15 cellular contexts compared by ENCODE assay signal in genomic region chr5:171571663-171572062, GRCh38.
DNase-seq lines count a peak whose midpoint lies in the region; ATAC-seq and TF ChIP-seq lines count a peak whose summit lies in the region.
"Had no signal": no experiment of that assay in that cellular context is flagged by ENCODE, and none has a peak within 500 bp of the region (broad histone marks: within the 10 kb centered on the region; RNA-seq: fewer than 3 reads in every experiment).

No MANE protein-coding gene starts in this region.

- no peak overlapping the region for H3K27ac Mint-ChIP-seq in activated CD4-positive, alpha-beta memory T cell treated with anti-CD3 and anti-CD28 coated beads for 36 hours
- H3K27ac Mint-ChIP-seq: B cell had no signal

- H3K4me3 ChIP-seq in AG09309 (ENCODE audit: control insufficient read depth, low read depth, low read length) (no peak overlapping the region), cardiac fibroblast (replicated peaks in 1 of 2; ENCODE audit: low read depth in 2 of 2, low read length in 2 of 2) (no peak overlapping the region)
- H3K4me3 ChIP-seq: body of pancreas, ovary had no signal

- CTCF ChIA-PET in activated CD4-positive, alpha-beta memory T cell treated with anti-CD3 and anti-CD28 coated beads for 36 hours (lab: Charles Lee): no interaction called here

- POLR2A ChIA-PET in activated CD4-positive, alpha-beta memory T cell treated with anti-CD3 and anti-CD28 coated beads for 36 hours (lab: Charles Lee): no interaction called here

- no peaks in the 10 kb centered on the region for H3K4me1 Mint-ChIP-seq in activated CD4-positive, alpha-beta memory T cell treated with anti-CD3 and anti-CD28 coated beads for 36 hours (ENCODE audit: low read depth)
- H3K4me1 Mint-ChIP-seq: B cell had no signal

- no peaks in the 10 kb centered on the region for H3K36me3 Mint-ChIP-seq in activated CD4-positive, alpha-beta memory T cell treated with anti-CD3 and anti-CD28 coated beads for 36 hours

- H3K9me3 Mint-ChIP-seq in activated CD4-positive, alpha-beta memory T cell treated with anti-CD3 and anti-CD28 coated beads for 36 hours: peaks cover 21% of the 10 kb centered on the region

- TF ChIP-seq CTCF in AG09309 (IDR thresholded peaks at IDR 0.05; ENCODE audit: control insufficient read depth, insufficient read depth, low read depth, low read length, missing control alignments) (no peak), cardiac fibroblast (IDR thresholded peaks at IDR 0.05; ENCODE audit: low read depth, low read length) (no peak)

- intact Hi-C loops in activated CD4-positive, alpha-beta memory T cell treated with anti-CD3 and anti-CD28 coated beads for 36 hours (cut with micrococcal nuclease): no loop called here

- peaks cover 10% of the 10 kb centered on the region for H3K27me3 Mint-ChIP-seq in activated CD4-positive, alpha-beta memory T cell treated with anti-CD3 and anti-CD28 coated beads for 36 hours

- no peak for ATAC-seq in HG02884 (IDR thresholded peaks at IDR 0.05; ENCODE audit: unreplicated experiment)
- no peak for ATAC-seq in GM18907 (IDR thresholded peaks at IDR 0.05; ENCODE audit: unreplicated experiment)
- ATAC-seq: body of pancreas had no signal

- no peak overlapping the region for H3K4me3 Mint-ChIP-seq in activated CD4-positive, alpha-beta memory T cell treated with anti-CD3 and anti-CD28 coated beads for 36 hours
- H3K4me3 Mint-ChIP-seq: B cell had no signal

- DNase-seq in AG09309 (ENCODE audit: low read depth): peak; percentile 41
- peak; percentile 6 for DNase-seq in NCI-H446 treated with DMSO at 0.1 percent for 48 hours (lab: John Stamatoyannopoulos, UW)
- peak; percentile 57 to 68 for DNase-seq in cardiac fibroblast (ENCODE audit: low read depth in 2 of 2)
- DNase-seq in iris pigment epithelial cell (ENCODE audit: low read depth): peak; percentile 76
- no peak for DNase-seq in KG1 (lab: John Stamatoyannopoulos, UW)
- no peak for DNase-seq in activated CD4-positive, alpha-beta memory T cell treated with anti-CD3 and anti-CD28 coated beads for 36 hours
- DNase-seq: activated CD4-positive, alpha-beta T cell treated with anti-CD3 and anti-CD28 coated beads for 4 hours; body of pancreas; DND-41; NCI-H2171; ovary; stimulated activated CD4-positive, alpha-beta T cell treated with anti-CD3 and anti-CD28 coated beads, Interleukin-2, amount 100 ng/mL, for 24 hours had no signal

Comparison
In these comparisons a context has a peak if more than half of its experiments do, and no peak if none do; other contexts are left out.
1. DNase-seq: peak in AG09309 (single experiment), NCI-H446 treated with DMSO at 0.1 percent for 48 hours (single experiment), cardiac fibroblast (2 of 2) and iris pigment epithelial cell (single experiment); none in KG1 (single experiment) and activated CD4-positive, alpha-beta memory T cell treated with anti-CD3 and anti-CD28 coated beads for 36 hours (single experiment).